Comparison of ENCODE assay signal across 13 cellular contexts in the genomic region with DNA sequence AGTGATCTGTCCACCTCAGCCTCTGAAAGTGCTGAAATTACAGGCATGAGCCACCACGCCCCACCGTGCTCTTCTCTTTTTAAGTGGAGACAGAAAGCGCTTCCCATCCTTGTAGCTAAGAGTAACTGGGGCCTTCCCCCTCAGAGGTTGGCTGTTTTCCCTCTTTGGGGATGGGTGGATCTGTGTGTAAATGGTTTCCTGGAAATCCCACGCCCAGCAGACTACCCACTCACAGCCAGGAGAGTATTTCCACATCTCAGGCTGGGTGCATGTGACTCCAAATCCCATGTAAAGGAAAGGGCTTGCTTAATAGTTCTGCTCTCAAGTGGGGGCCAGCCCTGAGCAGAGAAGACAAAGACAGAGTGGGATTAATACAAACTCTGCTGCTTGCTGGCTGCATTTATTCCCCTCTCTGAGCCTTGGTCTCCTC. TPM values are rescaled to one million over a fixed set of nuclear protein-coding genes. Genes with fewer than 3 reads are reported as not detected.
DNase-seq lines count a peak whose midpoint lies in the region; ATAC-seq and TF ChIP-seq lines count a peak whose summit lies in the region.
"Had no signal": no experiment of that assay in that cellular context is flagged by ENCODE, and none has a peak within 500 bp of the region (broad histone marks: within the 10 kb centered on the region; RNA-seq: fewer than 3 reads in every experiment).

No MANE protein-coding gene starts in this region.

- no peaks in the 10 kb centered on the region for H3K9me3 ChIP-seq in GM23248 (ENCODE audit: low read depth)
- no peaks in the 10 kb centered on the region for H3K9me3 ChIP-seq in right lobe of liver
- no peaks in the 10 kb centered on the region for H3K9me3 ChIP-seq in testis
- H3K9me3 ChIP-seq in MG63: no peaks in the 10 kb centered on the region
- H3K9me3 ChIP-seq in H9 (ENCODE audit: control insufficient read depth, low read depth, low read length): no peaks in the 10 kb centered on the region
- H3K9me3 ChIP-seq: neutrophil had no signal

- H2BK12ac ChIP-seq in H9 (ENCODE audit: insufficient read length, low read depth, low read length): no peak overlapping the region

- H3K79me2 ChIP-seq in GM23248 (ENCODE audit: insufficient read depth) (no peaks in the 10 kb centered on the region), H9 (ENCODE audit: insufficient read depth, low read length) (no peaks in the 10 kb centered on the region)

- H4K5ac ChIP-seq in H9 (ENCODE audit: insufficient read length, low read depth, low read length): no peak overlapping the region

- H2BK15ac ChIP-seq in H9 (ENCODE audit: low read depth, low read length): no peak overlapping the region

- ATAC-seq in right lobe of liver: peak; percentile 87 to 92 (median 90)
- no peak for ATAC-seq in GM21737 (IDR thresholded peaks at IDR 0.05; ENCODE audit: unreplicated experiment)
- no peak for ATAC-seq in GM21529 (IDR thresholded peaks at IDR 0.05; ENCODE audit: unreplicated experiment)
- ATAC-seq: activated T-cell treated with anti-CD3 and anti-CD28 coated beads, Interleukin-2, amount 50 U/mL, for 4 hours; Panc1 had no signal

- H3K4me1 Mint-ChIP-seq in H9: no peaks in the 10 kb centered on the region

- H3K27ac ChIP-seq in GM23248: peak overlapping the region; percentile 68
- peak overlapping the region; percentile 59 to 82 (median 69) for H3K27ac ChIP-seq in right lobe of liver
- H3K27ac ChIP-seq in testis: no peak overlapping the region
- no peak overlapping the region for H3K27ac ChIP-seq in H9 (ENCODE audit: insufficient read length, low read depth, low read length)
- H3K27ac ChIP-seq: neutrophil had no signal

- peaks cover 14% of the 10 kb centered on the region for H3K4me1 ChIP-seq in GM23248 (ENCODE audit: insufficient read depth)
- peaks cover 0 to 29% (median 3%) of the 10 kb centered on the region in 4 donors for H3K4me1 ChIP-seq in right lobe of liver
- H3K4me1 ChIP-seq in testis: peaks cover 4% of the 10 kb centered on the region
- H3K4me1 ChIP-seq in H9 (ENCODE audit: insufficient read depth, low read length): no peaks in the 10 kb centered on the region

- no peak overlapping the region for H4K8ac ChIP-seq in H9 (replicated peaks; ENCODE audit: insufficient read length, low read depth, low read length)

- H2BK120ac ChIP-seq in H9 (ENCODE audit: low read depth, low read length, poor library complexity, severe bottlenecking): no peak overlapping the region

- intact Hi-C loops in right lobe of liver (cut with DNase I) (no loop called here), testis (cut with DNase I; ENCODE audit: low total_unique reads) (no loop called here)

- H3T11ph ChIP-seq in H9 (ENCODE audit: low read length): no peak overlapping the region

- no peak overlapping the region for H3K14ac ChIP-seq in H9 (ENCODE audit: insufficient read depth, low read length)

- H3K9me3 Mint-ChIP-seq in H9: no peaks in the 10 kb centered on the region
- H3K9me3 Mint-ChIP-seq: activated T-cell treated with anti-CD3 and anti-CD28 coated beads, Interleukin-2, amount 50 U/mL, for 4 hours; dendritic cell treated with granulocyte-macrophage colony-stimulating factor and Interleukin-4, amounts not matched to agents 40 ng/mL and 50 ng/mL, for 4 days had no signal

- no peaks in the 10 kb centered on the region for H3K27me3 ChIP-seq in GM23248 (replicated peaks; ENCODE audit: insufficient read depth)
- H3K27me3 ChIP-seq in right lobe of liver: no peaks in the 10 kb centered on the region
- H3K27me3 ChIP-seq in testis: no peaks in the 10 kb centered on the region
- no peaks in the 10 kb centered on the region for H3K27me3 ChIP-seq in MG63
- H3K27me3 ChIP-seq in H9 (ENCODE audit: insufficient read depth, low read length): no peaks in the 10 kb centered on the region
- H3K27me3 ChIP-seq: neutrophil had no signal

- TF ChIP-seq CTCF in right lobe of liver (IDR thresholded peaks at IDR 0.05): no peak
- TF ChIP-seq CTCF in testis (IDR thresholded peaks at IDR 0.05): no peak
- TF ChIP-seq CTCF in H9 (conservative IDR thresholded peaks at IDR 0.05): no peak

- H2BK5ac ChIP-seq in H9 (ENCODE audit: insufficient read length, low read length): no peak overlapping the region

- no peak overlapping the region for H3K18ac ChIP-seq in H9 (ENCODE audit: insufficient read length, low read depth, low read length)

- H3K4ac ChIP-seq in H9 (ENCODE audit: low read depth, low read length): no peak overlapping the region

- no peak overlapping the region for H3K27ac Mint-ChIP-seq in H9
- H3K27ac Mint-ChIP-seq: dendritic cell treated with granulocyte-macrophage colony-stimulating factor and Interleukin-4, amounts not matched to agents 40 ng/mL and 50 ng/mL, for 4 days had no signal

- H3K36me3 ChIP-seq in GM23248 (ENCODE audit: low read depth): no peaks in the 10 kb centered on the region; the same call in 1 of the 2 replicates
- peaks cover 0 to 4% (median 0%) of the 10 kb centered on the region in 4 donors for H3K36me3 ChIP-seq in right lobe of liver
- no peaks in the 10 kb centered on the region for H3K36me3 ChIP-seq in testis (ENCODE audit: low read depth, missing control alignments)
- no peaks in the 10 kb centered on the region for H3K36me3 ChIP-seq in MG63
- H3K36me3 ChIP-seq: neutrophil had no signal

- no peaks in the 10 kb centered on the region; the same call in 1 of the 2 replicates for H3K27me3 Mint-ChIP-seq in H9 (ENCODE audit: low read depth)

- no peaks in the 10 kb centered on the region for H3K79me1 ChIP-seq in H9 (ENCODE audit: insufficient read depth, low read depth, low read length, poor library complexity, severe bottlenecking)

- H3F3A ChIP-seq in GM23248 (ENCODE audit: insufficient read depth): peaks cover 9% of the 10 kb centered on the region; the same call in 1 of the 2 replicates

- H3K9me2 ChIP-seq in GM23248 (ENCODE audit: insufficient read depth): no peaks in the 10 kb centered on the region

- no peaks in the 10 kb centered on the region for H4K20me1 ChIP-seq in GM23248 (ENCODE audit: insufficient read depth)
- no peaks in the 10 kb centered on the region for H4K20me1 ChIP-seq in H9 (ENCODE audit: control insufficient read depth, insufficient read depth, insufficient read length)

- H3K4me3 ChIP-seq in GM23248: no peak overlapping the region
- peak overlapping the region; percentile 29 to 56 (median 54) for H3K4me3 ChIP-seq in right lobe of liver
- no peak overlapping the region for H3K4me3 ChIP-seq in testis
- no peak overlapping the region for H3K4me3 ChIP-seq in MG63

- no peak overlapping the region for H4K91ac ChIP-seq in H9 (ENCODE audit: insufficient read length, low read depth, low read length)

- no peak overlapping the region for H3K23ac ChIP-seq in H9 (ENCODE audit: insufficient read length, low read depth, low read length)

- peaks cover 7 to 24% (median 9%) of the 10 kb centered on the region in 3 experiments; a peak in 5 of 7 replicates for H3K36me3 Mint-ChIP-seq in H9 (ENCODE audit: insufficient read depth in 1 of 3, low read depth in 3 of 3)

- H3K4me2 ChIP-seq in GM23248 (ENCODE audit: unreplicated experiment) (peak overlapping the region; percentile 39), H9 (ENCODE audit: insufficient read depth, insufficient read length, low read length) (no peak overlapping the region)

- no peak overlapping the region for H3K4me3 Mint-ChIP-seq in H9
- H3K4me3 Mint-ChIP-seq: activated T-cell treated with anti-CD3 and anti-CD28 coated beads, Interleukin-2, amount 50 U/mL, for 4 hours; dendritic cell treated with granulocyte-macrophage colony-stimulating factor and Interleukin-4, amounts not matched to agents 40 ng/mL and 50 ng/mL, for 4 days had no signal

- H3K56ac ChIP-seq in H9 (ENCODE audit: insufficient read length, low read depth, low read length): no peak overlapping the region

- no peak overlapping the region for H2AK5ac ChIP-seq in H9 (ENCODE audit: insufficient read length, low read length)

- TF ChIP-seq POLR2A in right lobe of liver (IDR thresholded peaks at IDR 0.05): peak; percentile 66
- no peak for TF ChIP-seq POLR2A in testis (IDR thresholded peaks at IDR 0.05)

- H2AFZ ChIP-seq in GM23248 (peak overlapping the region; percentile 14; the same call in 1 of the 2 replicates), H9 (ENCODE audit: low read length) (no peak overlapping the region)

- no peak overlapping the region for H2BK20ac ChIP-seq in H9 (ENCODE audit: low read depth, low read length, poor library complexity, severe bottlenecking)

- H3K9ac ChIP-seq in GM23248 (peak overlapping the region; percentile 60), H9 (ENCODE audit: extremely low read depth, insufficient read length, low read length) (no peak overlapping the region)

- WGBS in GM23248 (ENCODE audit: low coverage in 1 of 2, low lambda C conversion rate in 2 of 2, missing lambda C conversion rate in 2 of 2), 2 experiments: 18% methylated on average over 4 of the region's 4 CpGs
- 40% methylated on average over 4 of the region's 4 CpGs for WGBS in right lobe of liver (ENCODE audit: insufficient coverage, low coverage, low lambda C conversion rate, missing lambda C conversion rate)
- WGBS in testis, 2 donors: 86 to 87% methylated on average over 4 of the region's 4 CpGs
- whole genome bisulfite sequencing in H9 (ENCODE audit: extremely low coverage, insufficient read length, low lambda C conversion rate): no CpG with 5 or more reads among the region's 4 CpGs

- DNase-seq in GM23248: peak; percentile 94
- peak; percentile 43 for DNase-seq in dedifferentiated amniotic fluid mesenchymal stem cell (ENCODE audit: extremely low spot score)
- DNase-seq in right lobe of liver: peak; percentile 61 to 92 (median 86)
- peak; percentile 80 for DNase-seq in testis
- no peak for DNase-seq in MG63
- DNase-seq in H9: no peak
- DNase-seq: activated T-cell treated with anti-CD3 and anti-CD28 coated beads, Interleukin-2, amount 50 U/mL, for 4 hours; NCI-H2081 had no signal

- no peaks in the 10 kb centered on the region for H3K23me2 ChIP-seq in H9 (ENCODE audit: insufficient read length, low read depth, low read length, poor library complexity, severe bottlenecking)

- in situ Hi-C loops in GM23248 (cut with MboI): no loop called here

RNA-seq across cellular contexts. Expression of a gene that starts 19.6 kb away (rescaled TPM):
- total RNA-seq in GM23248 (2014; rRNA removed; shearing (Covaris generic)): 9.2 and 16.3 TPM in 2 replicates
- 21.3 and 23.2 TPM in 2 replicates for polyA plus RNA-seq in GM23248 (2016; fragmentation: Nextera tagmentation; extraction: Ambion mirVana)
- total RNA-seq in right lobe of liver: 10 to 100 TPM; 53.3 to 94.0 (median 63.2) TPM
- total RNA-seq in testis: 10 to 100 TPM; 12.6 to 14.7 TPM
- polyA plus RNA-seq in testis (ENCODE audit: insufficient read depth, low read depth, low replicate concordance): 10.8 TPM
- not detected in 2 replicates for total RNA-seq in MG63 (2014; rRNA removed; shearing (Covaris generic); ENCODE audit: low replicate concordance)
- 0.29 and 0.37 TPM in 2 replicates for total RNA-seq in H9 (2021)

RNA-seq across cellular contexts. Expression of a gene that starts 39.9 kb away (rescaled TPM):
- 27.3 and 37.1 TPM in 2 replicates for total RNA-seq in GM23248 (2014; rRNA removed; shearing (Covaris generic))
- polyA plus RNA-seq in GM23248 (2016; fragmentation: Nextera tagmentation; extraction: Ambion mirVana): 13.9 and 14.1 TPM in 2 replicates
- total RNA-seq in right lobe of liver: 10 to 100 TPM; 12.3 to 22.1 (median 16.6) TPM
- total RNA-seq in testis: 10 to 100 TPM; 43.1 to 48.0 TPM
- 34.1 TPM for polyA plus RNA-seq in testis (ENCODE audit: insufficient read depth, low read depth, low replicate concordance)
- 8.4 and 17.3 TPM in 2 replicates for total RNA-seq in MG63 (2014; rRNA removed; shearing (Covaris generic); ENCODE audit: low replicate concordance)
- 25.9 and 26.7 TPM in 2 replicates for total RNA-seq in H9 (2021)

Comparison
In these comparisons a context has a peak if more than half of its experiments do, and no peak if none do; other contexts are left out.
1. DNase-seq: peak in GM23248 (single experiment), dedifferentiated amniotic fluid mesenchymal stem cell (single experiment), right lobe of liver (3 of 3) and testis (single experiment); none in MG63 (single experiment) and H9 (single experiment).
2. H3K27ac ChIP-seq: peak in GM23248 (single experiment) and right lobe of liver (3 of 3); none in testis (0 of 2) and H9 (single experiment).
3. H3K4me3 ChIP-seq: peak in right lobe of liver (3 of 3); none in GM23248 (single experiment), testis (0 of 2) and MG63 (single experiment).
4. ATAC-seq: peak in right lobe of liver (4 of 4); none in GM21737 (single experiment) and GM21529 (single experiment).